Comparison of ENCODE assay signal across 9 cellular contexts in the genomic region with DNA sequence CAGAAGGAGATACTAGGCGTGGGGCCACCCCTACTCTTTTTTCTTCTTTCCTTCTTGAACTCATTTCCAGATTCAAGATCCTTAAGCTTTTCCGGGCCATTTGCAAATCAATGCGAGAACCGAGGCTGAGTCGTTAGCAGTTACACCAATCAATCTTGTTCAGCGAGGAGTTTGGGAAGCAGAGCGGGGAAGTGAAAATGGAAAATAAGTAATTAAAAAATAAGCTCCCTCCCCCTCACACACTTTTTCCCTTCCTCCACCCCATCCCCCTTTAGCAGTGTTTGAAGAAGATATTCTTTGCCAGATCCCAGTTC.
DNase-seq lines count a peak whose midpoint lies in the region; TF ChIP-seq lines count a peak whose summit lies in the region.
"Had no signal": no experiment of that assay in that cellular context is flagged by ENCODE, and none has a peak within 500 bp of the region (broad histone marks: within the 10 kb centered on the region; RNA-seq: fewer than 3 reads in every experiment).

No MANE protein-coding gene starts in this region.

- no peak for TF ChIP-seq CTCF in AG09309 (IDR thresholded peaks at IDR 0.05; ENCODE audit: control insufficient read depth, insufficient read depth, low read depth, low read length, missing control alignments)
- no peak for TF ChIP-seq CTCF in choroid plexus epithelial cell (conservative IDR thresholded peaks at IDR 0.05; ENCODE audit: low read depth, low read length)

- peak overlapping the region; percentile 72 for H3K9ac ChIP-seq in HUES48 (ENCODE audit: low read depth, low read length)
- H3K9ac ChIP-seq in mucosa of stomach (ENCODE audit: low read length) = peak overlapping the region; percentile 71

- H3K36me3 ChIP-seq in HUES48 (ENCODE audit: control insufficient read depth, insufficient read depth, low read length) (no peaks in the 10 kb centered on the region), mucosa of stomach (ENCODE audit: control insufficient read depth, insufficient read depth, low read length) (no peaks in the 10 kb centered on the region)

- H3K4me3 ChIP-seq in AG09309 (ENCODE audit: control insufficient read depth, low read depth, low read length) (peak overlapping the region; percentile 63), HUES48 (ENCODE audit: low read depth, low read length) (peak overlapping the region; percentile 77), choroid plexus epithelial cell (ENCODE audit: low read depth, low read length) (peak overlapping the region; percentile 72), mucosa of stomach (ENCODE audit: low read length) (peak overlapping the region; percentile 24)

- in situ Hi-C loops in KBM-7 (cut with MboI; ENCODE audit: low pct_unique_long_range_greater_than_20kb, low sequenced_read_pairs) = no loop called here
- in situ Hi-C loops in ACHN (cut with HindIII; ENCODE audit: low pct_ligation_motif_present, low pct_unique_long_range_greater_than_20kb, low sequenced_read_pairs) = no loop called here

- H3K9me3 ChIP-seq in HUES48 (ENCODE audit: control insufficient read depth, insufficient read depth, low read length) (no peaks in the 10 kb centered on the region), mucosa of stomach (ENCODE audit: control insufficient read depth, low read length) (no peaks in the 10 kb centered on the region)

- DNase-seq in AG09309 (ENCODE audit: low read depth) = peak; percentile 1
- no peak for DNase-seq in choroid plexus epithelial cell (ENCODE audit: low read depth)
- DNase-seq in KBM-7 = no peak
- DNase-seq in ACHN = no peak
- DNase-seq in UCSD-AML1 (lab: John Stamatoyannopoulos, UW; ENCODE audit: unreplicated experiment) = no peak
- no peak for DNase-seq in activated T-cell treated with anti-CD3 and anti-CD28 coated beads for 4 hours
- DNase-seq: activated T-cell treated with anti-CD3 and anti-CD28 coated beads, Interleukin-2, amount 50 U/mL, for 4 hours had no signal

- peak overlapping the region; percentile 85 for H3K27ac ChIP-seq in HUES48 (ENCODE audit: low read depth, low read length)

- peaks cover 40% of the 10 kb centered on the region for H3K27me3 ChIP-seq in HUES48 (ENCODE audit: control insufficient read depth, insufficient read depth, low read length)
- peaks cover 33% of the 10 kb centered on the region for H3K27me3 ChIP-seq in mucosa of stomach (ENCODE audit: control insufficient read depth, insufficient read depth, low read length)

- H3K4me1 ChIP-seq in HUES48 (ENCODE audit: control insufficient read depth, insufficient read depth, low read length) (peaks cover 16% of the 10 kb centered on the region; the same call in 1 of the 2 replicates), mucosa of stomach (ENCODE audit: control insufficient read depth, insufficient read depth, low read length) (peaks cover 4% of the 10 kb centered on the region)

Comparison
In these comparisons a context has a peak if more than half of its experiments do, and no peak if none do; other contexts are left out.
1. H3K4me3 ChIP-seq: peak in every context shown above with its lines; median percentile 77 in HUES48; 72 in choroid plexus epithelial cell; 63 in AG09309; 24 in mucosa of stomach.